In the genomic region with DNA sequence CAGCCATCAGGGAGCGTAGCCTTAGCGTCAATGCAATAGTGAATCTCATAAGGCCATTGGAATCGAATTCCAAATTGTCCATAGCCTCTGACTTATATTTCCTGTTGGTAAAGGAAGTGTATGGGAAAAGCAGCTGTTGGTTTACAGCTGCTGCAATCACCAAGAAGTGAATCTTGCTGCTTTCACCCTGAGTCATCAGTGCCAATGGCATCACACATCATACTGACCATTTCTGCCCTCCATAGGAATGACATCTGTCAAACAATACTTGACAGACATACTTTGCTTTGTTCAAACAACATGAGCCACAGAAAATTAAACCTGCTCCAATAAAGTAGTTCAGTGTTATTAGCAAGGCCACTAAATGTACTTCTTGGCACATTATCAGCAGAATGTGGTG, we compare ENCODE assay signal across 1 cellular context.
TF ChIP-seq lines count a peak whose summit lies in the region.

No MANE protein-coding gene starts in this region.

TF ChIP-seq in SK-N-SH treated with all-trans-retinoic acid at 6 μM for 48 hours, 23 proteins besides CTCF, POLR2A, EP300 and RAD21 (continued from another document):
- TF ChIP-seq, protein P1, sequence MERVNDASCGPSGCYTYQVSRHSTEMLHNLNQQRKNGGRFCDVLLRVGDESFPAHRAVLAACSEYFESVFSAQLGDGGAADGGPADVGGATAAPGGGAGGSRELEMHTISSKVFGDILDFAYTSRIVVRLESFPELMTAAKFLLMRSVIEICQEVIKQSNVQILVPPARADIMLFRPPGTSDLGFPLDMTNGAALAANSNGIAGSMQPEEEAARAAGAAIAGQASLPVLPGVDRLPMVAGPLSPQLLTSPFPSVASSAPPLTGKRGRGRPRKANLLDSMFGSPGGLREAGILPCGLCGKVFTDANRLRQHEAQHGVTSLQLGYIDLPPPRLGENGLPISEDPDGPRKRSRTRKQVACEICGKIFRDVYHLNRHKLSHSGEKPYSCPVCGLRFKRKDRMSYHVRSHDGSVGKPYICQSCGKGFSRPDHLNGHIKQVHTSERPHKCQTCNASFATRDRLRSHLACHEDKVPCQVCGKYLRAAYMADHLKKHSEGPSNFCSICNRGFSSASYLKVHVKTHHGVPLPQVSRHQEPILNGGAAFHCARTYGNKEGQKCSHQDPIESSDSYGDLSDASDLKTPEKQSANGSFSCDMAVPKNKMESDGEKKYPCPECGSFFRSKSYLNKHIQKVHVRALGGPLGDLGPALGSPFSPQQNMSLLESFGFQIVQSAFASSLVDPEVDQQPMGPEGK (CRISPR knock-in tag; IDR thresholded peaks at IDR 0.05; ENCODE audit: borderline replicate concordance), result no peak
- TF ChIP-seq SNAI2 (CRISPR knock-in tag; IDR thresholded peaks at IDR 0.05), result no peak
- no peak for TF ChIP-seq CREB5 (CRISPR knock-in tag; IDR thresholded peaks at IDR 0.05; ENCODE audit: low read depth)
- TF ChIP-seq TSHZ2 (CRISPR knock-in tag; IDR thresholded peaks at IDR 0.05), result no peak
- no peak for TF ChIP-seq TCF4 (CRISPR knock-in tag; IDR thresholded peaks at IDR 0.05; ENCODE audit: borderline replicate concordance)
- TF ChIP-seq ZFP3 (CRISPR knock-in tag; IDR thresholded peaks at IDR 0.05), result no peak
- no peak for TF ChIP-seq RARB (CRISPR knock-in tag; IDR thresholded peaks at IDR 0.05)
- TF ChIP-seq ZNF70 (CRISPR knock-in tag; IDR thresholded peaks at IDR 0.05), result no peak
- no peak for TF ChIP-seq OSR1 (CRISPR knock-in tag; IDR thresholded peaks at IDR 0.05)
- no peak for TF ChIP-seq ARNTL (CRISPR knock-in tag; IDR thresholded peaks at IDR 0.05; ENCODE audit: borderline replicate concordance, low read depth)
